18 cellular contexts compared by ENCODE assay signal in genomic region chr5:124612023-124612422, GRCh38.
DNase-seq lines count a peak whose midpoint lies in the region; ATAC-seq, FAIRE-seq and TF ChIP-seq lines count a peak whose summit lies in the region.
"Had no signal": no experiment of that assay in that cellular context is flagged by ENCODE, and none has a peak within 500 bp of the region (broad histone marks: within the 10 kb centered on the region; RNA-seq: fewer than 3 reads in every experiment).

No MANE protein-coding gene starts in this region.

- H3K79me2 ChIP-seq in K562 (ENCODE audit: control insufficient read depth, insufficient read depth, low read length): no peaks in the 10 kb centered on the region

- TF ChIP-seq RAD21 in K562 (CRISPR knock-in tag; conservative IDR thresholded peaks at IDR 0.05 in 1 of 2, IDR thresholded peaks at IDR 0.05 in 1 of 2): no peak

- H3K27ac ChIP-seq in cardiac muscle cell (peak overlapping the region; percentile 71), right atrium auricular region (no peak overlapping the region), K562 (ENCODE audit: extremely low read depth, low read depth, low read length) (no peak overlapping the region)
- H3K27ac ChIP-seq: GM23248 had no signal

- H3K4me3 ChIP-seq in cardiac muscle cell (no peak overlapping the region), right atrium auricular region (no peak overlapping the region), K562 (no peak overlapping the region)
- H3K4me3 ChIP-seq: GM23248 had no signal

- no peaks in the 10 kb centered on the region for H3K9me3 ChIP-seq in cardiac muscle cell (ENCODE audit: low read depth)
- H3K9me3 ChIP-seq in right atrium auricular region: no peaks in the 10 kb centered on the region
- H3K9me3 ChIP-seq in K562 (replicated peaks; ENCODE audit: control insufficient read depth, insufficient read depth, low read depth, low read length): no peaks in the 10 kb centered on the region

- no peak for TF ChIP-seq EP300 in K562 (IDR thresholded peaks at IDR 0.05; ENCODE audit: low read length)

- BruUV-seq in K562 (replicated peaks; lab: Mats Ljungman, UMichigan): no TSS peak

- H3K27me3 ChIP-seq in cardiac muscle cell: no peaks in the 10 kb centered on the region
- no peaks in the 10 kb centered on the region for H3K27me3 ChIP-seq in right atrium auricular region
- no peaks in the 10 kb centered on the region; a peak in 1 of 5 replicates for H3K27me3 ChIP-seq in K562 (ENCODE audit: control insufficient read depth in 2 of 2, insufficient read depth in 2 of 2, low read length in 2 of 2)

- H3K4me1 ChIP-seq in cardiac muscle cell (ENCODE audit: low read depth) (peaks cover 23% of the 10 kb centered on the region), right atrium auricular region (no peaks in the 10 kb centered on the region), K562 (replicated peaks in 1 of 2; ENCODE audit: control insufficient read depth in 2 of 2, insufficient read depth in 2 of 2, low read length in 2 of 2) (no peaks in the 10 kb centered on the region)

- TF ChIP-seq CTCF in cardiac muscle cell (IDR thresholded peaks at IDR 0.05; ENCODE audit: low read depth, low read length) (no peak), right atrium auricular region (IDR thresholded peaks at IDR 0.05) (no peak), K562 (IDR thresholded peaks at IDR 0.05 in 2 of 3, conservative IDR thresholded peaks at IDR 0.05 in 1 of 3; ENCODE audit: insufficient read depth in 2 of 3, low read depth in 1 of 3, low read length in 3 of 3) (no peak), GM13976 (IDR thresholded peaks at IDR 0.05; ENCODE audit: borderline replicate concordance, control extremely low read depth, extremely low read depth, insufficient read depth, missing control alignments) (no peak)

- H3K9ac ChIP-seq in K562 (ENCODE audit: insufficient read depth in 1 of 2, low read depth in 2 of 2, low read length in 2 of 2): no peak overlapping the region
- H3K9ac ChIP-seq: GM23248 had no signal

- no peak overlapping the region; the same call in 1 of the 2 replicates for H2AFZ ChIP-seq in K562 (ENCODE audit: low read depth, low read length)
- H2AFZ ChIP-seq: GM23248 had no signal

- POLR2A ChIA-PET in K562 (lab: Yijun Ruan, JAX): interaction anchor here (1.2 to 1.5 kb wide), 2 partner anchors 9 to 40 kb away, joined by 3 to 5 read pairs; no protein-coding TSS in a partner anchor

- DNase-seq in cardiac muscle cell (ENCODE audit: low read depth in 1 of 2, low spot score in 1 of 2) (peak in 1 of 2 donors; percentile 76), right atrium auricular region (ENCODE audit: low spot score) (no peak), K562 (ENCODE audit: extremely low read depth in 1 of 4, low spot score in 3 of 4) (no peak), left ventricle myocardium superior (no peak), NCI-H446 (lab: John Stamatoyannopoulos, UW) (no peak), GM13976 (ENCODE audit: low spot score) (no peak)
- DNase-seq: C1 segment of cervical spinal cord; Calu3; CD4-positive, alpha-beta memory T cell; COR-L47; DMS53; DMS79 treated with DMSO at 0.1 percent for 48 hours; GF-D8; GM23248; H7; HCEC 1CT had no signal

- intact Hi-C loops in K562 (cut with micrococcal nuclease): no loop called here
- intact Hi-C loops in left ventricle myocardium superior (cut with micrococcal nuclease): no loop called here

- CTCF ChIA-PET in K562 (lab: Yijun Ruan, JAX; ENCODE audit: low intra/inter-chr PET ratio): no interaction called here

- ATAC-seq in K562: peak; percentile 54; the same call in 2 of the 3 replicates
- peak; percentile 62 for ATAC-seq in left ventricle myocardium superior

- H3K9me1 ChIP-seq in K562 (ENCODE audit: control insufficient read depth, insufficient read depth, low read length): no peaks in the 10 kb centered on the region

- 17% methylated on average over 7 of the region's 7 CpGs for WGBS in K562 (ENCODE audit: insufficient coverage, low coverage, missing lambda C conversion rate)

- in situ Hi-C loops in K562 (cut with MboI) (no loop called here), GM13976 (cut with MboI; ENCODE audit: low sequenced_read_pairs, unreplicated experiment) (no loop called here)

- no peaks in the 10 kb centered on the region for H4K20me1 ChIP-seq in K562 (replicated peaks; ENCODE audit: control insufficient read depth, insufficient read depth, low read length)

- H3K36me3 ChIP-seq in cardiac muscle cell (no peaks in the 10 kb centered on the region), right atrium auricular region (no peaks in the 10 kb centered on the region), K562 (ENCODE audit: control insufficient read depth, insufficient read depth, low read length) (no peaks in the 10 kb centered on the region)

- no peak overlapping the region for H3K4me2 ChIP-seq in K562 (ENCODE audit: insufficient read depth, low read length)

- FAIRE-seq in K562 (lab: Jason Lieb, UNC): no peak
- FAIRE-seq: GM12891, H1 had no signal

- TF ChIP-seq POLR2A in K562 (conservative IDR thresholded peaks at IDR 0.05): no peak

TF ChIP-seq in K562, 482 proteins besides CTCF, POLR2A, EP300 and RAD21 (continues in another document):
- TF ChIP-seq MAFK (IDR thresholded peaks at IDR 0.05; ENCODE audit: low read length) (no peak), BRF2 (IDR thresholded peaks at IDR 0.05; ENCODE audit: borderline replicate concordance, insufficient read depth, insufficient read length) (no peak), PTRF (tag; IDR thresholded peaks at IDR 0.05) (no peak), HNRNPH1 (optimal IDR thresholded peaks at IDR 0.05; ENCODE audit: low read depth, low read length) (no peak), TFE3 (CRISPR knock-in tag; IDR thresholded peaks at IDR 0.05) (no peak), SMARCB1 (IDR thresholded peaks at IDR 0.05; ENCODE audit: insufficient read length, low read depth) (no peak), ZNF518B (CRISPR knock-in tag; IDR thresholded peaks at IDR 0.05) (no peak), TCF7L2 (IDR thresholded peaks at IDR 0.05; ENCODE audit: low read depth, low read length) (no peak), ZNF175 (CRISPR knock-in tag; IDR thresholded peaks at IDR 0.05; ENCODE audit: low read depth) (no peak), FOXA1 (IDR thresholded peaks at IDR 0.05; ENCODE audit: borderline replicate concordance) (no peak), RBM17 (IDR thresholded peaks at IDR 0.05; ENCODE audit: borderline replicate concordance, low read depth, low read length) (no peak), ZNF133 (CRISPR knock-in tag; IDR thresholded peaks at IDR 0.05) (no peak), SRSF9 (IDR thresholded peaks at IDR 0.05; ENCODE audit: borderline replicate concordance, low read depth, low read length) (no peak)
- TF ChIP-seq, protein P1, sequence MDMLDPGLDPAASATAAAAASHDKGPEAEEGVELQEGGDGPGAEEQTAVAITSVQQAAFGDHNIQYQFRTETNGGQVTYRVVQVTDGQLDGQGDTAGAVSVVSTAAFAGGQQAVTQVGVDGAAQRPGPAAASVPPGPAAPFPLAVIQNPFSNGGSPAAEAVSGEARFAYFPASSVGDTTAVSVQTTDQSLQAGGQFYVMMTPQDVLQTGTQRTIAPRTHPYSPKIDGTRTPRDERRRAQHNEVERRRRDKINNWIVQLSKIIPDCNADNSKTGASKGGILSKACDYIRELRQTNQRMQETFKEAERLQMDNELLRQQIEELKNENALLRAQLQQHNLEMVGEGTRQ (CRISPR knock-in tag; IDR thresholded peaks at IDR 0.05): no peak
